In the genomic region with DNA sequence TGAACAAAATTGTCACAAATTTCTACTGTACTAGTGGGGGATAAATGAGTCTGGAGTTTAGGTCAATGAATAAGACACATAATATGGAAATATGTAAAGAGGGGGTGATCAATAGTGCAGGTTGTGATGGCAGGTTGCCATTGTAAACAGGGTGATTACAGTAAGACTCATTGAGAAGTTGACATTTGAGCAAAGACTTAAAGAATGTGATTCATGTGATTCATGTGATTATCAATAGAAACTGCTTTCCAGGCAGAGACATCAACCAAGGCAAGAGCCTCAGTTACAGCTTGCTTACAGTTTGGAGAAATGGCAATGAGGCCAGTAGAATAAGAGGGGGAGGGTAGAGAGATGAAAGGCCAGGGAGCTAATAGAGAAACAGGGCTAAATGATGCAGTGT, we compare ENCODE assay signal across 21 cellular contexts. TPM values are rescaled to one million over a fixed set of nuclear protein-coding genes. Genes with fewer than 3 reads are reported as not detected.
DNase-seq lines count a peak whose midpoint lies in the region; ATAC-seq and TF ChIP-seq lines count a peak whose summit lies in the region.
"Had no signal": no experiment of that assay in that cellular context is flagged by ENCODE, and none has a peak within 500 bp of the region (broad histone marks: within the 10 kb centered on the region; RNA-seq: fewer than 3 reads in every experiment).

No MANE protein-coding gene starts in this region.

- H3K9me3 Mint-ChIP-seq in naive thymus-derived CD4-positive, alpha-beta T cell: peaks cover 0 to 5% (median 0%) of the 10 kb centered on the region in 11 donors

- peak overlapping the region; percentile 15 for H2AFZ ChIP-seq in osteoblast (ENCODE audit: low read length)
- H2AFZ ChIP-seq: PC-9 had no signal

- no peaks in the 10 kb centered on the region for H3K27me3 ChIP-seq in osteoblast (ENCODE audit: insufficient read depth, low read length)
- no peaks in the 10 kb centered on the region for H3K27me3 ChIP-seq in naive thymus-derived CD4-positive, alpha-beta T cell (ENCODE audit: control insufficient read depth in 2 of 2, insufficient read depth in 2 of 2, low read length in 2 of 2)

- no peaks in the 10 kb centered on the region for H3K36me3 ChIP-seq in osteoblast (ENCODE audit: insufficient read depth, low read length)
- H3K36me3 ChIP-seq in naive thymus-derived CD4-positive, alpha-beta T cell (ENCODE audit: control insufficient read depth in 2 of 3, insufficient read depth in 3 of 3, low read length in 3 of 3): no peaks in the 10 kb centered on the region
- no peaks in the 10 kb centered on the region for H3K36me3 ChIP-seq in mucosa of descending colon (ENCODE audit: low read depth)

- no peaks in the 10 kb centered on the region for H3K9me3 ChIP-seq in osteoblast (ENCODE audit: low read depth, low read length)
- H3K9me3 ChIP-seq in T-helper 17 cell (ENCODE audit: control insufficient read depth, low read length, poor library complexity, severe bottlenecking): no peaks in the 10 kb centered on the region
- no peaks in the 10 kb centered on the region for H3K9me3 ChIP-seq in naive thymus-derived CD4-positive, alpha-beta T cell (ENCODE audit: control insufficient read depth in 2 of 3, low read length in 3 of 3)
- no peaks in the 10 kb centered on the region for H3K9me3 ChIP-seq in mucosa of descending colon

- no peak overlapping the region for H3K4me3 Mint-ChIP-seq in T-helper 17 cell
- no peak overlapping the region for H3K4me3 Mint-ChIP-seq in naive thymus-derived CD4-positive, alpha-beta T cell

- H3K4me1 ChIP-seq in osteoblast (ENCODE audit: insufficient read depth, low read length): peaks cover 9% of the 10 kb centered on the region
- no peaks in the 10 kb centered on the region for H3K4me1 ChIP-seq in naive thymus-derived CD4-positive, alpha-beta T cell (ENCODE audit: control insufficient read depth in 2 of 2, insufficient read depth in 2 of 2, low read length in 2 of 2)
- no peaks in the 10 kb centered on the region for H3K4me1 ChIP-seq in mucosa of descending colon (ENCODE audit: low read depth)

- CTCF ChIA-PET in naive thymus-derived CD4-positive, alpha-beta T cell (lab: Charles Lee): no interaction called here

- no peak overlapping the region for H3K27ac ChIP-seq in osteoblast (ENCODE audit: low read depth, low read length)
- no peak overlapping the region for H3K27ac ChIP-seq in naive thymus-derived CD4-positive, alpha-beta T cell (ENCODE audit: low read depth, low read length)
- H3K27ac ChIP-seq: C4-2B, PC-9, RWPE1 had no signal

- no peaks in the 10 kb centered on the region for H3K79me2 ChIP-seq in osteoblast (ENCODE audit: insufficient read depth, low read length)

- peaks cover 25% of the 10 kb centered on the region for H3K27me3 Mint-ChIP-seq in T-helper 17 cell
- H3K27me3 Mint-ChIP-seq in naive thymus-derived CD4-positive, alpha-beta T cell: peaks cover 0 to 12% (median 8%) of the 10 kb centered on the region in 5 donors

- no peak for TF ChIP-seq CTCF in epithelial cell of esophagus (IDR thresholded peaks at IDR 0.05; ENCODE audit: insufficient read depth, low read depth, low read length, missing control alignments)
- no peak for TF ChIP-seq CTCF in osteoblast (IDR thresholded peaks at IDR 0.05; ENCODE audit: extremely low read depth, low read depth, low read length)
- no peak for TF ChIP-seq CTCF in mucosa of descending colon (IDR thresholded peaks at IDR 0.05)

- H3K36me3 Mint-ChIP-seq in T-helper 17 cell (ENCODE audit: low read depth): no peaks in the 10 kb centered on the region
- H3K36me3 Mint-ChIP-seq in naive thymus-derived CD4-positive, alpha-beta T cell: no peaks in the 10 kb centered on the region

- H3K4me3 ChIP-seq in epithelial cell of esophagus (ENCODE audit: low read length): no peak overlapping the region
- H3K4me3 ChIP-seq in osteoblast (ENCODE audit: insufficient read depth, low read length): no peak overlapping the region
- H3K4me3 ChIP-seq in naive thymus-derived CD4-positive, alpha-beta T cell (ENCODE audit: low read length): no peak overlapping the region
- H3K4me3 ChIP-seq in mucosa of descending colon: no peak overlapping the region
- H3K4me3 ChIP-seq: PC-9 had no signal

- no peaks in the 10 kb centered on the region for H4K20me1 ChIP-seq in osteoblast (ENCODE audit: insufficient read depth, low read length)

- intact Hi-C loops in naive thymus-derived CD4-positive, alpha-beta T cell (cut with micrococcal nuclease): no loop called here
- intact Hi-C loops in mucosa of descending colon (cut with DNase I, micrococcal nuclease): no loop called here

- POLR2A ChIA-PET in naive thymus-derived CD4-positive, alpha-beta T cell (lab: Charles Lee): no interaction called here

- peak; percentile 1 for DNase-seq in EH (ENCODE audit: low read depth)
- DNase-seq in HS-5 (ENCODE audit: low read depth): peak; percentile 47
- DNase-seq in epithelial cell of esophagus (ENCODE audit: low read depth): peak; percentile 66
- DNase-seq in osteoblast (ENCODE audit: insufficient read length, low spot score, missing footprints): no peak
- DNase-seq in T-helper 17 cell: no peak
- DNase-seq in naive thymus-derived CD4-positive, alpha-beta T cell: no peak
- no peak for DNase-seq in mucosa of descending colon
- DNase-seq: ACHN, DMS153, H7, IMR-90, NCI-H1417, NCI-H187, NCI-H2107, NCI-H2227 treated with DMSO at 0.1 percent for 48 hours, NCI-H510A treated with DMSO at 0.1 percent for 48 hours, PC-9, SIG-M5 had no signal

- no peak overlapping the region for H3K27ac Mint-ChIP-seq in T-helper 17 cell
- no peak overlapping the region for H3K27ac Mint-ChIP-seq in naive thymus-derived CD4-positive, alpha-beta T cell

- no peak for ATAC-seq in T-helper 17 cell
- ATAC-seq in naive thymus-derived CD4-positive, alpha-beta T cell: no peak
- no peak for ATAC-seq in mucosa of descending colon

- H3K4me1 Mint-ChIP-seq in T-helper 17 cell: no peaks in the 10 kb centered on the region
- H3K4me1 Mint-ChIP-seq in naive thymus-derived CD4-positive, alpha-beta T cell: no peaks in the 10 kb centered on the region

- no peak overlapping the region for H3K4me2 ChIP-seq in osteoblast (ENCODE audit: insufficient read depth, low read length)
- H3K4me2 ChIP-seq: PC-9 had no signal

RNA-seq across cellular contexts. Expression of gene GIMD1, which starts 45.8 kb away (rescaled TPM):
- total RNA-seq in osteoblast: not detected in 2 replicates
- not detected for total RNA-seq in T-helper 17 cell
- not detected for total RNA-seq in naive thymus-derived CD4-positive, alpha-beta T cell
- not detected for polyA plus RNA-seq in naive thymus-derived CD4-positive, alpha-beta T cell
- total RNA-seq in mucosa of descending colon: not detected
- total RNA-seq: H7, IMR-90, M059J, PC-9 had no signal

Comparison
In these comparisons a context has a peak if more than half of its experiments do, and no peak if none do; other contexts are left out.
1. DNase-seq: peak in EH (single experiment), HS-5 (single experiment) and epithelial cell of esophagus (single experiment); none in osteoblast (single experiment), T-helper 17 cell (0 of 3), naive thymus-derived CD4-positive, alpha-beta T cell (0 of 9) and mucosa of descending colon (0 of 3).